8 cellular contexts compared by ENCODE assay signal in the genomic region with DNA sequence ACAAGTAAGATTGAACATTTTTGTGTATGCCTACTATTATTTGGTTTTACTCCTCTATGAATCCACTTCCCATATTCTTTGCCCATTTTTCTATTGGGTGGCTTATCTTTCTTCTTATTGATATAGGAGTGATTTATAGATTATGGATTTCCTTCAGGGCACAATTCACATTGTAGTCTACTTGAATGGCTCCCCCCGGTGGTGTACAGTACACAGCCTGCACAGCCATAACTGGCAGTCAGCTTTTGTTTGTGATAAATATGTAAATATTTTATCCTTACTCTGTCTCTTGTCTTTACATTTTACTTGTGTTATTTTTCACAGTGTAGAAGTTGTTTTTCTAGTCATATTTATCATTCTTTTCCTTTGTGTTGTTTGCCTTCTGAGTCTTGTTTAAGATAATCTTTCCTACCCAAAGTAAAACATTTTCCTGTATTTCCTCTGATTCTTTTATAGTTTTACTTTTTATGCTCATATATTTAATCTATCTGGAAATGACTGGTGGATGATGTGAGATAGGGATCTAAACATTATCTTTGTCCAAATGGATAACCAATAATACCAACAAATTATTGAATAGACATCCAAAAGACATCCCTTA. TPM values are rescaled to one million over a fixed set of nuclear protein-coding genes. Genes with fewer than 3 reads are reported as not detected.
DNase-seq lines count a peak whose midpoint lies in the region; ATAC-seq and TF ChIP-seq lines count a peak whose summit lies in the region.

No MANE protein-coding gene starts in this region.

- peak overlapping the region; percentile 65 for H3K9ac ChIP-seq in adipocyte (ENCODE audit: low read length)

- no peak overlapping the region for H3K4me3 ChIP-seq in AG09309 (ENCODE audit: control insufficient read depth, low read depth, low read length)
- H3K4me3 ChIP-seq in adipocyte (ENCODE audit: low read length), result no peak overlapping the region

- TF ChIP-seq CTCF in AG09309 (IDR thresholded peaks at IDR 0.05; ENCODE audit: control insufficient read depth, insufficient read depth, low read depth, low read length, missing control alignments) (peak; percentile 82), mesothelial cell of epicardium (IDR thresholded peaks at IDR 0.05; ENCODE audit: unreplicated experiment) (peak; percentile 36)

- peaks cover 21% of the 10 kb centered on the region for H3K4me1 Mint-ChIP-seq in mesothelial cell of epicardium
- H3K4me1 Mint-ChIP-seq in stimulated activated naive B cell treated with anti-CD40 and anti-IgM and Interleukin-4, amounts not matched to agents 10 μg/mL and 1 μg/mL and 100 μg/mL, for 72 hours, result peaks cover 2 to 6% of the 10 kb centered on the region in 2 donors

- peaks cover 11% of the 10 kb centered on the region for H3K4me1 ChIP-seq in adipocyte (ENCODE audit: control insufficient read depth, insufficient read depth, low read length)

- H3K9me3 ChIP-seq in adipocyte (ENCODE audit: control insufficient read depth, low read length), result no peaks in the 10 kb centered on the region

- TF ChIP-seq RAD21 in Ishikawa (IDR thresholded peaks at IDR 0.05; ENCODE audit: low read depth), result peak; percentile 44

- H3K27me3 Mint-ChIP-seq in mesothelial cell of epicardium (ENCODE audit: low read depth), result no peaks in the 10 kb centered on the region
- H3K27me3 Mint-ChIP-seq in stimulated activated naive B cell treated with anti-CD40 and anti-IgM and Interleukin-4, amounts not matched to agents 10 μg/mL and 1 μg/mL and 100 μg/mL, for 72 hours, result no peaks in the 10 kb centered on the region

- H3K36me3 Mint-ChIP-seq in mesothelial cell of epicardium, result no peaks in the 10 kb centered on the region
- H3K36me3 Mint-ChIP-seq in stimulated activated naive B cell treated with anti-CD40 and anti-IgM and Interleukin-4, amounts not matched to agents 10 μg/mL and 1 μg/mL and 100 μg/mL, for 72 hours, result no peaks in the 10 kb centered on the region

- DNase-seq in AG09309 (ENCODE audit: low read depth) (no peak), adipocyte (ENCODE audit: low read depth) (peak; percentile 87), mesothelial cell of epicardium (ENCODE audit: low spot score in 2 of 2, unreplicated experiment in 2 of 2) (no peak), posterior vena cava (ENCODE audit: low spot score) (no peak)
- DNase-seq in stimulated activated naive B cell treated with anti-CD40 and anti-IgM and Interleukin-4, amounts not matched to agents 10 μg/mL and 1 μg/mL and 100 μg/mL, for 72 hours, result no peak

- no peaks in the 10 kb centered on the region for H3K36me3 ChIP-seq in adipocyte (ENCODE audit: control insufficient read depth, insufficient read depth, low read length, severe bottlenecking)

- H3K27ac Mint-ChIP-seq in mesothelial cell of epicardium, result no peak overlapping the region
- no peak overlapping the region for H3K27ac Mint-ChIP-seq in stimulated activated naive B cell treated with anti-CD40 and anti-IgM and Interleukin-4, amounts not matched to agents 10 μg/mL and 1 μg/mL and 100 μg/mL, for 72 hours

- ATAC-seq in HG03571 (IDR thresholded peaks at IDR 0.05; ENCODE audit: unreplicated experiment) (no peak), GM19351 (IDR thresholded peaks at IDR 0.05; ENCODE audit: unreplicated experiment) (no peak)
- ATAC-seq in stimulated activated naive B cell treated with anti-CD40 and anti-IgM and Interleukin-4, amounts not matched to agents 10 μg/mL and 1 μg/mL and 100 μg/mL, for 72 hours (replicated peaks), result no peak

- H3K4me3 Mint-ChIP-seq in mesothelial cell of epicardium, result no peak overlapping the region
- H3K4me3 Mint-ChIP-seq in stimulated activated naive B cell treated with anti-CD40 and anti-IgM and Interleukin-4, amounts not matched to agents 10 μg/mL and 1 μg/mL and 100 μg/mL, for 72 hours, result no peak overlapping the region

- H3K9me3 Mint-ChIP-seq in mesothelial cell of epicardium, result peaks cover 3% of the 10 kb centered on the region
- H3K9me3 Mint-ChIP-seq in stimulated activated naive B cell treated with anti-CD40 and anti-IgM and Interleukin-4, amounts not matched to agents 10 μg/mL and 1 μg/mL and 100 μg/mL, for 72 hours, result no peaks in the 10 kb centered on the region

- no peaks in the 10 kb centered on the region for H3K27me3 ChIP-seq in adipocyte (replicated peaks; ENCODE audit: control insufficient read depth, insufficient read depth, low read length)

- no peak for TF ChIP-seq EP300 in Ishikawa (IDR thresholded peaks at IDR 0.05; ENCODE audit: borderline replicate concordance)

- intact Hi-C loops in posterior vena cava (cut with DNase I), result no loop called here

TF ChIP-seq in Ishikawa, 13 proteins besides CTCF, POLR2A, EP300 and RAD21:
- TF ChIP-seq MAX (IDR thresholded peaks at IDR 0.05), result no peak
- TF ChIP-seq USF1 (IDR thresholded peaks at IDR 0.05), result no peak
- TF ChIP-seq TEAD4 (IDR thresholded peaks at IDR 0.05), result no peak
- no peak for TF ChIP-seq FOXM1 (IDR thresholded peaks at IDR 0.05; ENCODE audit: borderline replicate concordance, low read depth)
- no peak for TF ChIP-seq NFIC (IDR thresholded peaks at IDR 0.05)
- no peak for TF ChIP-seq CEBPB (IDR thresholded peaks at IDR 0.05)
- TF ChIP-seq CREB1 (IDR thresholded peaks at IDR 0.05; ENCODE audit: low read depth), result no peak
- TF ChIP-seq ZBTB7A (IDR thresholded peaks at IDR 0.05; ENCODE audit: low read depth), result no peak
- TF ChIP-seq EGR1 (IDR thresholded peaks at IDR 0.05), result no peak
- TF ChIP-seq TAF1 (IDR thresholded peaks at IDR 0.05; ENCODE audit: low read depth), result no peak
TF ChIP-seq in Ishikawa: peak in this region for 0.

RNA-seq across cellular contexts. Expression of gene CALD1, which starts 23.9 kb away (rescaled TPM):
- total RNA-seq in mesothelial cell of epicardium, result 191 to 211 TPM (median 194 TPM) in 3 replicates
- total RNA-seq in posterior vena cava, result 1,000 to 10,000 TPM; 1,459 to 1,514 TPM
